In the genomic region with DNA sequence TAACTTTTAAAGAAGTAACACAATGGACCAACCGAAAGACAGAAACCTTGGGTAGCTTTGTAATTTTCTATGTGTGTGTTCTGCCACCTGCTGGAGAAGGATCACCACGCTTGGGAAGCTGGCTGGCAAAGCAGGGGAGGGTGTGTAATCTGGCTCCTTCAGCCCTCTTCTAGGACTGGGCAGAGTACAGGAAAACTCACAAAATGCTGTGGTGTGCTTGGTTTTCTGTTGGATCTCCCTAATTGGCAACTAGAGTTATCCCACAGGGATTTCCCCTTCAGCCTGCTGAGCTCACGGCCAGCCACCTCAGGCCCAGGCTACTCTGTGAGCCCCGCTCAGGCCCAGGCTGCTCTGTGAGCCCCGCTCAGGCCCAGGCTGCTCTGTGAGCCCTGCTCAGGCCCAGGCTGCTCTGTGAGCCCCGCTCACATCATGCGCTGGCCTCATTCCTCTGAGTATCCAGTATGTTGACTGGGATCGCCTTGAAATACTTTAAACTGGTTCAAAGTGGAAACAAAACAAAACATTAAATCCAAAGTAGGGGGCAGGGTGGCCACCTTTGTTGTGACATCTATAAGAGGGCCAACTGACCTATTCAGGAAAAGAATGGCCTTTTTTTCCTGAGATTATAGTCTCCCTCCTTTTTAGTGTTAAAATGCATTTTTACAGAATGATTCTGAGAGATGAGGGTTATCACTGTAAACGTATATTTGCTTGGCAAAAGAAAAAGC, we compare ENCODE assay signal across 9 cellular contexts. TPM values are rescaled to one million over a fixed set of nuclear protein-coding genes. Genes with fewer than 3 reads are reported as not detected.
DNase-seq lines count a peak whose midpoint lies in the region; ATAC-seq and TF ChIP-seq lines count a peak whose summit lies in the region.
"Had no signal": no experiment of that assay in that cellular context is flagged by ENCODE, and none has a peak within 500 bp of the region (broad histone marks: within the 10 kb centered on the region; RNA-seq: fewer than 3 reads in every experiment).

No MANE protein-coding gene starts in this region.

- intact Hi-C loops in activated B cell treated with CpG ODN at 0.5 μM for 24 hours (cut with micrococcal nuclease), result loop anchor here (1.0 to 5.0 kb wide), 3 partner anchors 93 to 798 kb away; a partner anchor contains a TSS
- intact Hi-C loops in colonic mucosa (cut with DNase I), result loop anchor here (5.0 kb wide), 4 partner anchors 217 to 743 kb away; no protein-coding TSS in a partner anchor

- no peaks in the 10 kb centered on the region for H3K4me1 ChIP-seq in colonic mucosa

- no peaks in the 10 kb centered on the region for H3K4me1 Mint-ChIP-seq in activated B cell treated with CpG ODN at 0.5 μM for 24 hours

- H3K27ac Mint-ChIP-seq in activated B cell treated with CpG ODN at 0.5 μM for 24 hours, result no peak overlapping the region

- H3K9ac ChIP-seq in colonic mucosa (ENCODE audit: low read depth in 2 of 2, low read length in 2 of 2), result no peak overlapping the region
- H3K9ac ChIP-seq: BLaER1 treated with 17β-estradiol and CSF1 and Interleukin-3, amounts not matched to agents 10 nM and 100 nM had no signal

- no peak overlapping the region for H3K4me3 ChIP-seq in colonic mucosa
- H3K4me3 ChIP-seq: BLaER1 treated with 17β-estradiol and CSF1 and Interleukin-3, amounts not matched to agents 10 nM and 100 nM had no signal

- CTCF ChIA-PET in activated B cell treated with CpG ODN at 0.5 μM for 24 hours (lab: Charles Lee), result interaction anchor here (0.8 to 5.8 kb wide), 29 partner anchors 9 to 1670 kb away, joined by 3 to 142 read pairs (median 4); a partner anchor contains a TSS

- H3K9me3 Mint-ChIP-seq in activated B cell treated with CpG ODN at 0.5 μM for 24 hours, result no peaks in the 10 kb centered on the region

- DNase-seq in NCI-H187 (lab: John Stamatoyannopoulos, UW) (peak; percentile 12 to 20), NCI-H187 treated with DMSO at 0.1 percent for 48 hours (lab: John Stamatoyannopoulos, UW) (no peak), NCI-H2081 treated with DMSO at 0.1 percent for 48 hours (lab: John Stamatoyannopoulos, UW) (peak; percentile 7), activated B cell treated with CpG ODN at 0.5 μM for 24 hours (no peak), colonic mucosa (peak; percentile 75), left lobe of liver (ENCODE audit: low spot score) (peak; percentile 73)
- peak; percentile 37 for DNase-seq in stimulated activated CD4-positive, alpha-beta T cell treated with anti-CD3 and anti-CD28 coated beads, Interleukin-2, amount 100 ng/mL, for 4 hours (ENCODE audit: low read depth)

- ATAC-seq in HG02852 (IDR thresholded peaks at IDR 0.05; ENCODE audit: unreplicated experiment) (peak; percentile 39), activated B cell treated with CpG ODN at 0.5 μM for 24 hours (ENCODE audit: low read depth) (peak; percentile 76), left lobe of liver (peak; percentile 96)

- H3K9me3 ChIP-seq in colonic mucosa, result no peaks in the 10 kb centered on the region
- H3K9me3 ChIP-seq: BLaER1 treated with 17β-estradiol and CSF1 and Interleukin-3, amounts not matched to agents 10 nM and 100 nM had no signal

- no peaks in the 10 kb centered on the region for H3K36me3 Mint-ChIP-seq in activated B cell treated with CpG ODN at 0.5 μM for 24 hours (ENCODE audit: low read depth)

- H3K4me3 Mint-ChIP-seq in activated B cell treated with CpG ODN at 0.5 μM for 24 hours, result no peak overlapping the region

- H3K36me3 ChIP-seq in colonic mucosa, result no peaks in the 10 kb centered on the region
- H3K36me3 ChIP-seq: BLaER1 treated with 17β-estradiol and CSF1 and Interleukin-3, amounts not matched to agents 10 nM and 100 nM had no signal

- no peaks in the 10 kb centered on the region for H3K27me3 Mint-ChIP-seq in activated B cell treated with CpG ODN at 0.5 μM for 24 hours

- H3K27me3 ChIP-seq in colonic mucosa, result no peaks in the 10 kb centered on the region
- H3K27me3 ChIP-seq: BLaER1 treated with 17β-estradiol and CSF1 and Interleukin-3, amounts not matched to agents 10 nM and 100 nM had no signal

- POLR2A ChIA-PET in activated B cell treated with CpG ODN at 0.5 μM for 24 hours (lab: Charles Lee), result interaction anchor here (0.8 kb wide), 1 partner anchor 178 kb away, joined by 4 read pairs; a partner anchor contains a TSS

- TF ChIP-seq CTCF in activated B cell treated with CpG ODN at 0.5 μM for 24 hours (IDR thresholded peaks at IDR 0.05) (no peak), colonic mucosa (IDR thresholded peaks at IDR 0.05) (peak; percentile 62)

- H3K27ac ChIP-seq in colonic mucosa, result no peak overlapping the region
- H3K27ac ChIP-seq: BLaER1 treated with 17β-estradiol and CSF1 and Interleukin-3, amounts not matched to agents 10 nM and 100 nM had no signal

RNA-seq across cellular contexts. Expression of a gene that starts 52.0 kb away (rescaled TPM):
- total RNA-seq in activated B cell treated with CpG ODN at 0.5 μM for 24 hours, result not detected in 2 replicates
- total RNA-seq in colonic mucosa, result not detected
- total RNA-seq in left lobe of liver, result not detected

RNA-seq across cellular contexts. Expression of a gene that starts 53.3 kb away (rescaled TPM):
- total RNA-seq in activated B cell treated with CpG ODN at 0.5 μM for 24 hours (not detected in 2 replicates), colonic mucosa (not detected), left lobe of liver (not detected)

Comparison
In these comparisons a context has a peak if more than half of its experiments do, and no peak if none do; other contexts are left out.
1. DNase-seq: peak in NCI-H187 (2 of 2), NCI-H2081 treated with DMSO at 0.1 percent for 48 hours (single experiment), colonic mucosa (single experiment), left lobe of liver (single experiment) and stimulated activated CD4-positive, alpha-beta T cell treated with anti-CD3 and anti-CD28 coated beads, Interleukin-2, amount 100 ng/mL, for 4 hours (single experiment); none in NCI-H187 treated with DMSO at 0.1 percent for 48 hours (single experiment) and activated B cell treated with CpG ODN at 0.5 μM for 24 hours (single experiment).
2. ATAC-seq: peak in every context shown above with its lines; median percentile 96 in left lobe of liver; 76 in activated B cell treated with CpG ODN at 0.5 μM for 24 hours; 39 in HG02852.